9 cellular contexts compared by ENCODE assay signal in the genomic region with DNA sequence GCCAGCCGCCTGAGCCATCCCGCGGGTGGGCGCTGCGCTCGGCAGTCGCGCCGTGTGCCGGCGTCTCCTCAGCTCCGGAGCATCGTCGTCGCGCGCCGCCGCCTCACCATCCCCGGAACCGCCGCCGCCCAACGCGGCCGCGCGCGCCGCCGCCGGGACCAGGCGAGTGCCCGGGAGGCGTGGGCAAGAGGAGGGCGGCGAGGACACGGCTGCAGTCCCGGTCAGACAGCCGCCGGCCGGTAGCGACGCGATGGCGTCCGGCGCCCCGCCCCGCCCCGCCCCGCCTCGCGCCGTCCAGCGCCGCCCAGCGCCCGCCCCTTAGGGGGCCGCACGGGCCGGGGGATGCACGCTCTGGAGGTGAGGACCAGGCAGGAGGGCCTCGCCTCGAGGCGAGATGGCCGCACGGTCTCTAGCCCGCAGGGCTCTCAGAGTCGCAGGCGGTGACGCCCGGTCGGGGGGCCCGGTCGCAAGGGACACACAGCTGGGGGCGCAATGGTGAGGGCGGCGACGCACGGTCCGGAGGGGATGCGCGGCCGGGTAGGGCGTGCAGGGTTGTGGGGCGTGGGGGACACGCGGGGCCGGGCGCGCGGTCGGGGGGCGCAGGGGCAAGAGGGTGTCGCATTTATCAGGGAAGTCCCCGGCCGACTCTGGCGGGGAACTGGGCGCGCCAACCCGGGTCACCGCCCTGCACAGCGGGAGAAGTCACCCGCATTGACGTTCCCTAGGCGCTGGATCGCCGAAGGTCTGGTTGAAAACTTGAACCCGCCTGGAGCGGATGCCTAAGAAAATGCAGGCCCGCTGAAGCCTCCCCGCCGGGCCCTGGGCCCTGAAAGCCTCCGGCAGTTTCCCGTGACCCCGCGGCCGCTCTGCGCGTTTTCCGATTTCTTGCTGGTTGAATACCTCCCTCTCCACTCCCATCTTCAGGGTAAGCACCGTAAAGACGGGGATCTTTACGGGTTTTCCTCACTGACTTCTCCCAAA. TPM values are rescaled to one million over a fixed set of nuclear protein-coding genes. Genes with fewer than 3 reads are reported as not detected.
DNase-seq lines count a peak whose midpoint lies in the region; ATAC-seq and TF ChIP-seq lines count a peak whose summit lies in the region.
"Had no signal": no experiment of that assay in that cellular context is flagged by ENCODE, and none has a peak within 500 bp of the region (broad histone marks: within the 10 kb centered on the region; RNA-seq: fewer than 3 reads in every experiment).

TSS of gene SPIRE1 (minus strand) at position 259 of the 981 bp plus-strand sequence. CDS start at position 18, 241 bp downstream.

- H3K27me3 ChIP-seq in endocrine pancreas (ENCODE audit: control insufficient read depth, insufficient read depth, low read length) = no peaks in the 10 kb centered on the region

- H3K36me3 ChIP-seq in endocrine pancreas (ENCODE audit: control insufficient read depth, insufficient read depth, low read length) = no peaks in the 10 kb centered on the region

- H3K9me3 ChIP-seq in endocrine pancreas (ENCODE audit: control insufficient read depth, low read length) = no peaks in the 10 kb centered on the region

- H3K36me3 Mint-ChIP-seq in activated CD8-positive, alpha-beta T cell treated with anti-CD3 and anti-CD28 coated beads for 36 hours (ENCODE audit: low read depth) = no peaks in the 10 kb centered on the region
- H3K36me3 Mint-ChIP-seq in memory B cell = no peaks in the 10 kb centered on the region

- no peak within 1 kb of the TSS for H3K27ac Mint-ChIP-seq in activated CD8-positive, alpha-beta T cell treated with anti-CD3 and anti-CD28 coated beads for 36 hours
- H3K27ac Mint-ChIP-seq in memory B cell = no peak within 1 kb of the TSS

- peak within 1 kb of the TSS; percentile 90 for H3K9ac ChIP-seq in endocrine pancreas (ENCODE audit: control insufficient read depth, insufficient read depth, low read length)

- CTCF ChIA-PET in activated CD8-positive, alpha-beta T cell treated with anti-CD3 and anti-CD28 coated beads for 36 hours (lab: Charles Lee) = interaction anchor here (0.8 to 4.1 kb wide), 9 partner anchors 13 to 274 kb away, joined by 3 to 36 read pairs (median 4); partner anchors contain the start of gene PRELID3A

- H3K4me3 ChIP-seq in endocrine pancreas (ENCODE audit: control insufficient read depth, insufficient read depth, low read length) = peak within 1 kb of the TSS; percentile 98

- peaks cover 8% of the 10 kb centered on the region for H3K4me1 ChIP-seq in endocrine pancreas (ENCODE audit: control insufficient read depth, insufficient read depth, low read length)

- peak; percentile 33 to 90 (median 89) for DNase-seq in NCI-H1417 (lab: John Stamatoyannopoulos, UW)
- DNase-seq in NCI-H1417 treated with DMSO at 0.1 percent for 48 hours (lab: John Stamatoyannopoulos, UW) = no peak
- DNase-seq in NCI-H2227 treated with DMSO at 0.1 percent for 48 hours (lab: John Stamatoyannopoulos, UW) = peak; percentile 52
- peak; percentile 37 for DNase-seq in activated CD8-positive, alpha-beta T cell treated with anti-CD3 and anti-CD28 coated beads for 36 hours
- DNase-seq in memory B cell (ENCODE audit: low spot score in 2 of 2) = peak; percentile 11 to 50
- DNase-seq in stimulated activated CD8-positive, alpha-beta memory T cell treated with anti-CD3 and anti-CD28 coated beads, Interleukin-7, amount 100 ng/mL, for 48 hours (ENCODE audit: extremely low read depth in 1 of 2, low read depth in 1 of 2) = peak; percentile 3 to 10
- DNase-seq: DND-41 had no signal

- POLR2A ChIA-PET in activated CD8-positive, alpha-beta T cell treated with anti-CD3 and anti-CD28 coated beads for 36 hours (lab: Charles Lee) = interaction anchor here (0.7 to 1.5 kb wide), 3 partner anchors 45 to 281 kb away, joined by 3 to 4 read pairs (median 3); partner anchors contain the start of genes AFG3L2 and PSMG2

- intact Hi-C loops in activated CD8-positive, alpha-beta T cell treated with anti-CD3 and anti-CD28 coated beads for 36 hours (cut with micrococcal nuclease) = loop anchor here (10.0 kb wide), 1 partner anchor 123 kb away; no protein-coding TSS in a partner anchor

- H3K27me3 Mint-ChIP-seq in activated CD8-positive, alpha-beta T cell treated with anti-CD3 and anti-CD28 coated beads for 36 hours = peaks cover 25% of the 10 kb centered on the region
- peaks cover 4% of the 10 kb centered on the region for H3K27me3 Mint-ChIP-seq in memory B cell

- H3K4me3 Mint-ChIP-seq in activated CD8-positive, alpha-beta T cell treated with anti-CD3 and anti-CD28 coated beads for 36 hours = peak within 1 kb of the TSS; percentile 76
- H3K4me3 Mint-ChIP-seq in memory B cell = peak within 1 kb of the TSS; percentile 90

- no peak for TF ChIP-seq CTCF in activated CD8-positive, alpha-beta T cell treated with anti-CD3 and anti-CD28 coated beads for 36 hours (IDR thresholded peaks at IDR 0.05)

- ATAC-seq in HG02642 (IDR thresholded peaks at IDR 0.05; ENCODE audit: poor library complexity, unreplicated experiment) = peak; percentile 77
- ATAC-seq in activated CD8-positive, alpha-beta T cell treated with anti-CD3 and anti-CD28 coated beads for 36 hours = peak; percentile 52
- peak; percentile 59 for ATAC-seq in memory B cell (ENCODE audit: low read depth)

- H3K4me1 Mint-ChIP-seq in activated CD8-positive, alpha-beta T cell treated with anti-CD3 and anti-CD28 coated beads for 36 hours (ENCODE audit: low read depth) = peaks cover 17% of the 10 kb centered on the region
- peaks cover 8% of the 10 kb centered on the region for H3K4me1 Mint-ChIP-seq in memory B cell

- no peaks in the 10 kb centered on the region for H3K9me3 Mint-ChIP-seq in activated CD8-positive, alpha-beta T cell treated with anti-CD3 and anti-CD28 coated beads for 36 hours
- no peaks in the 10 kb centered on the region for H3K9me3 Mint-ChIP-seq in memory B cell

RNA-seq across cellular contexts. Expression of gene SPIRE1, which starts in this region (rescaled TPM):
- total RNA-seq in activated CD8-positive, alpha-beta T cell treated with anti-CD3 and anti-CD28 coated beads for 36 hours = 1 to 10 TPM; 2.8 to 4.4 TPM
